ENCODE assay signal across 8 cellular contexts in genomic region chr17:79087428-79088143, GRCh38. TPM values are rescaled to one million over a fixed set of nuclear protein-coding genes. Genes with fewer than 3 reads are reported as not detected.
DNase-seq lines count a peak whose midpoint lies in the region; ATAC-seq lines count a peak whose summit lies in the region.

No MANE protein-coding gene starts in this region.

- in situ Hi-C loops in ACHN (cut with HindIII; ENCODE audit: low pct_ligation_motif_present, low pct_unique_long_range_greater_than_20kb, low sequenced_read_pairs): no loop called here

- peak; percentile 64 for DNase-seq in ACHN
- DNase-seq in NCI-H2171 treated with DMSO at 0.1 percent for 48 hours (lab: John Stamatoyannopoulos, UW): peak; percentile 87
- DNase-seq in activated CD4-positive, alpha-beta T cell treated with anti-CD3 and anti-CD28 coated beads for 1 hour: peak; percentile 64
- peak; percentile 69 to 73 for DNase-seq in cerebellar nuclear complex (lab: John Stamatoyannopoulos, UW)
- peak; percentile 72 for DNase-seq in left lobe of liver (ENCODE audit: low spot score)
- peak; percentile 79 for DNase-seq in stimulated activated CD4-positive, alpha-beta T cell treated with anti-CD3 and anti-CD28 coated beads, Interleukin-4, amount 100 ng/mL, for 24 hours

- ATAC-seq in GM18909 (IDR thresholded peaks at IDR 0.05; ENCODE audit: poor library complexity, unreplicated experiment) (peak; percentile 52), left lobe of liver (peak; percentile 82), GM21367 (IDR thresholded peaks at IDR 0.05; ENCODE audit: unreplicated experiment) (no peak)

RNA-seq across cellular contexts. Expression of gene ENGASE, which starts 13.0 kb away (rescaled TPM):
- 47.9 TPM for total RNA-seq in left lobe of liver
